33 cellular contexts compared by ENCODE assay signal in the genomic region with DNA sequence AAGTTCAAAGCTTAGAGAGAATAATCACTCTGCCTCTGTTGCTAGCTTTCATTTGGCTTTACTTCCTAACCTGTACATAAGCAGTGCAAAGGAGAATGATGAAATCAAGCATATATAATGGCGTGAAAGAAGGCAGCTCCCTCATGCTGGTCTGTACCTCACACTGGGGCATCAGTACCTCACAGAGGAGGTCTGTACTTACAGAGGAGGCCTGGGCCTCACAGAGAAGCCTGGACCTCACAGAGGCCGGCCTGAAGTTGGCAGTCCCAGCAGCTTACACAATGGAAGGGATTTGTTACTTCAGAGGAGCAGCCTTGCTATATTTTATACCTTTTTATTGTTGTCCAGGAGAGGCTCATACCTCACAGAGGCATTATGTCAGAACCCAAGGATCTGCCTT.
"Had no signal": no experiment of that assay in that cellular context is flagged by ENCODE, and none has a peak within 500 bp of the region (broad histone marks: within the 10 kb centered on the region; RNA-seq: fewer than 3 reads in every experiment).

No MANE protein-coding gene starts in this region.

- H3K27ac ChIP-seq: adrenal gland, ascending aorta, body of pancreas, brain microvascular endothelial cell, breast epithelium, cardiac muscle cell had no signal

- H3K4me3 ChIP-seq: adrenal gland, ascending aorta, body of pancreas, breast epithelium, cardiac muscle cell had no signal

- H3K4me1 ChIP-seq: adrenal gland, ascending aorta, body of pancreas, breast epithelium had no signal

- H3K36me3 ChIP-seq: adrenal gland, ascending aorta, brain microvascular endothelial cell, breast epithelium, cardiac muscle cell had no signal

- H3K27me3 ChIP-seq: adrenal gland, ascending aorta, body of pancreas, brain microvascular endothelial cell, breast epithelium, cardiac muscle cell had no signal

- ATAC-seq: activated naive CD4-positive, alpha-beta T cell treated with anti-CD3 and anti-CD28 coated beads, Interleukin-2, amount 50 U/mL, for 72 hours; activated naive CD8-positive, alpha-beta T cell treated with anti-CD3 and anti-CD28 coated beads, Interleukin-2, amount 50 U/mL, for 24 hours; activated T-cell treated with anti-CD3 and anti-CD28 coated beads, Interleukin-2, amount 50 U/mL, for 4 hours; activated T-cell treated with anti-CD3 and anti-CD28 coated beads, Interleukin-2, amount 50 U/mL, for 72 hours; activated T-helper 17 cell treated with anti-CD3 and anti-CD28 coated beads, Interleukin-2, amount 50 U/mL, for 72 hours; body of pancreas had no signal

- DNase-seq: activated effector memory CD4-positive, alpha-beta T cell treated with anti-CD3 and anti-CD28 coated beads, Interleukin-2, amount 50 U/mL, for 16 hours; activated effector memory CD4-positive, alpha-beta T cell treated with Interleukin-2 at 50 U/mL for 16 hours; activated gamma-delta T cell; activated gamma-delta T cell treated with Interleukin-2 at 50 U/mL for 16 hours; activated naive CD4-positive, alpha-beta T cell; activated naive CD4-positive, alpha-beta T cell treated with anti-CD3 and anti-CD28 coated beads for 36 hours; activated naive CD4-positive, alpha-beta T cell treated with anti-CD3 and anti-CD28 coated beads, Interleukin-2, amount 10 ng/mL, durations not matched to agents 7 days and 5 days; activated naive CD4-positive, alpha-beta T cell treated with anti-CD3 and anti-CD28 coated beads, Interleukin-2, amount 50 U/mL, for 16 hours; activated naive CD4-positive, alpha-beta T cell treated with Interleukin-2 at 50 U/mL for 16 hours; activated naive CD8-positive, alpha-beta T cell treated with anti-CD3 and anti-CD28 coated beads for 36 hours; activated naive CD8-positive, alpha-beta T cell treated with anti-CD3 and anti-CD28 coated beads, Interleukin-2, amount 10 ng/mL, durations not matched to agents 7 days and 5 days; activated naive CD8-positive, alpha-beta T cell treated with anti-CD3 and anti-CD28 coated beads, Interleukin-2, amount 50 U/mL, for 24 hours; activated T-cell treated with anti-CD3 and anti-CD28 coated beads for 4 hours; activated T-cell treated with anti-CD3 and anti-CD28 coated beads, Interleukin-2, amount 50 U/mL, for 1 hour; activated T-cell treated with anti-CD3 and anti-CD28 coated beads, Interleukin-2, amount 50 U/mL, for 24 hours; activated T-cell treated with anti-CD3 and anti-CD28 coated beads, Interleukin-2, amount 50 U/mL, for 4 hours; activated T-cell treated with anti-CD3 and anti-CD28 coated beads, Interleukin-2, amount 50 U/mL, for 48 hours; activated T-cell treated with anti-CD3 and anti-CD28 coated beads, Interleukin-2, amount 50 U/mL, for 72 hours; adrenal gland; amniotic stem cell; amygdala; anterior cingulate cortex; aorta; body of pancreas; brain microvascular endothelial cell; caudate nucleus; central memory CD4-positive, alpha-beta T cell; cerebellar nuclear complex had no signal

- H3K9me3 ChIP-seq: ascending aorta had no signal
